ENCODE assay signal across 15 cellular contexts in genomic region chr10:26839966-26840627, GRCh38. TPM values are rescaled to one million over a fixed set of nuclear protein-coding genes. Genes with fewer than 3 reads are reported as not detected.
A peak's percentile ranks its signal among the peaks of the same experiment; 100 is the strongest.
DNase-seq lines count a peak whose midpoint lies in the region; ATAC-seq, FAIRE-seq and TF ChIP-seq lines count a peak whose summit lies in the region.
"Had no signal": no experiment of that assay in that cellular context is flagged by ENCODE, and none has a peak within 500 bp of the region (broad histone marks: within the 10 kb centered on the region; RNA-seq: fewer than 3 reads in every experiment).

No MANE protein-coding gene starts in this region.

- peaks cover 0 to 3% (median 0%) of the 10 kb centered on the region in 3 experiments for H3K36me3 ChIP-seq in naive thymus-derived CD4-positive, alpha-beta T cell (ENCODE audit: control insufficient read depth in 2 of 3, insufficient read depth in 3 of 3, low read length in 3 of 3)
- H3K36me3 ChIP-seq: suprapubic skin had no signal

- intact Hi-C loops in naive thymus-derived CD4-positive, alpha-beta T cell (cut with micrococcal nuclease): no loop called here

- POLR2A ChIA-PET in naive thymus-derived CD4-positive, alpha-beta T cell (lab: Charles Lee): interaction anchor here (0.6 kb wide), 1 partner anchor 20 kb away, joined by 3 read pairs; no protein-coding TSS in a partner anchor

- H3K4me1 ChIP-seq in naive thymus-derived CD4-positive, alpha-beta T cell (ENCODE audit: control insufficient read depth in 2 of 2, insufficient read depth in 2 of 2, low read length in 2 of 2): peaks cover 24 to 27% of the 10 kb centered on the region in 2 donors
- peaks cover 27% of the 10 kb centered on the region for H3K4me1 ChIP-seq in foreskin keratinocyte

- TF ChIP-seq CTCF in foreskin keratinocyte (conservative IDR thresholded peaks at IDR 0.05): no peak

- TF ChIP-seq POLR2A in H54 (IDR thresholded peaks at IDR 0.05; ENCODE audit: low read depth, low read length): no peak

- peak overlapping the region; percentile 57 for H3K4me3 Mint-ChIP-seq in activated naive CD8-positive, alpha-beta T cell
- peak overlapping the region in 7 of 10 donors; percentile 30 to 60 (median 43) for H3K4me3 Mint-ChIP-seq in naive thymus-derived CD4-positive, alpha-beta T cell

- peak; percentile 60 for FAIRE-seq in H54 (lab: Jason Lieb, UNC)
- FAIRE-seq: endometrium, islet of Langerhans had no signal

- CTCF ChIA-PET in naive thymus-derived CD4-positive, alpha-beta T cell (lab: Charles Lee): interaction anchor here (0.6 kb wide), 1 partner anchor 8 kb away, joined by 3 read pairs; no protein-coding TSS in a partner anchor

- H3K9me3 Mint-ChIP-seq in activated naive CD8-positive, alpha-beta T cell (ENCODE audit: low read depth): no peaks in the 10 kb centered on the region
- H3K9me3 Mint-ChIP-seq in naive thymus-derived CD4-positive, alpha-beta T cell: peaks cover 0 to 5% (median 0%) of the 10 kb centered on the region in 11 donors

- peak; percentile 27 to 58 for ATAC-seq in activated CD4-positive, CD25-positive, alpha-beta regulatory T cell treated with anti-CD3 and anti-CD28 coated beads, Interleukin-2, amount 50 U/mL, for 24 hours
- ATAC-seq in naive thymus-derived CD4-positive, alpha-beta T cell: no peak
- no peak for ATAC-seq in foreskin keratinocyte

- no peaks in the 10 kb centered on the region for H3K27me3 Mint-ChIP-seq in activated naive CD8-positive, alpha-beta T cell
- H3K27me3 Mint-ChIP-seq in naive thymus-derived CD4-positive, alpha-beta T cell: no peaks in the 10 kb centered on the region

- H3K36me3 Mint-ChIP-seq in activated naive CD8-positive, alpha-beta T cell: peaks cover 18% of the 10 kb centered on the region
- H3K36me3 Mint-ChIP-seq in naive thymus-derived CD4-positive, alpha-beta T cell: peaks cover 0 to 37% (median 26%) of the 10 kb centered on the region in 5 donors

- peaks cover 75% of the 10 kb centered on the region for H3K4me1 Mint-ChIP-seq in activated naive CD8-positive, alpha-beta T cell (ENCODE audit: low read depth)
- H3K4me1 Mint-ChIP-seq in naive thymus-derived CD4-positive, alpha-beta T cell: peaks cover 46 to 85% (median 80%) of the 10 kb centered on the region in 7 donors

- no peak for DNase-seq in activated CD4-positive, CD25-positive, alpha-beta regulatory T cell treated with anti-CD3 and anti-CD28 coated beads, Interleukin-2, amount 50 U/mL, for 72 hours
- DNase-seq in H54 (ENCODE audit: insufficient read length, low spot score) (no peak), cerebellar nuclear complex (lab: John Stamatoyannopoulos, UW) (no peak), foreskin keratinocyte (no peak), amniotic stem cell (lab: John Stamatoyannopoulos, UW) (no peak)
- no peak for DNase-seq in naive thymus-derived CD4-positive, alpha-beta T cell
- DNase-seq: activated naive CD4-positive, alpha-beta T cell treated with Interleukin-2 at 50 U/mL for 16 hours; AML-193; NCI-H1694; stimulated activated CD4-positive, alpha-beta T cell treated with anti-CD3 and anti-CD28 coated beads, Interleukin-1b, Interleukin-23, amount 100 ng/mL, for 48 hours had no signal

- H3K4me3 ChIP-seq in naive thymus-derived CD4-positive, alpha-beta T cell (ENCODE audit: low read length): no peak overlapping the region
- H3K4me3 ChIP-seq: suprapubic skin had no signal

- no peaks in the 10 kb centered on the region for H3K9me3 ChIP-seq in naive thymus-derived CD4-positive, alpha-beta T cell (ENCODE audit: control insufficient read depth in 2 of 3, low read length in 3 of 3)
- H3K9me3 ChIP-seq: suprapubic skin had no signal

- no peak overlapping the region for H3K27ac ChIP-seq in naive thymus-derived CD4-positive, alpha-beta T cell (ENCODE audit: low read depth, low read length)
- H3K27ac ChIP-seq in foreskin keratinocyte: no peak overlapping the region
- H3K27ac ChIP-seq: suprapubic skin had no signal

- no peaks in the 10 kb centered on the region for H3K27me3 ChIP-seq in naive thymus-derived CD4-positive, alpha-beta T cell (ENCODE audit: control insufficient read depth in 2 of 2, insufficient read depth in 2 of 2, low read length in 2 of 2)
- H3K27me3 ChIP-seq in foreskin keratinocyte: no peaks in the 10 kb centered on the region
- H3K27me3 ChIP-seq: suprapubic skin had no signal

- peak overlapping the region; percentile 80 for H3K27ac Mint-ChIP-seq in activated naive CD8-positive, alpha-beta T cell
- H3K27ac Mint-ChIP-seq in naive thymus-derived CD4-positive, alpha-beta T cell: peak overlapping the region in 7 of 9 donors; percentile 6 to 78 (median 61)

RNA-seq across cellular contexts. Expression of gene ABI1, which starts 20.7 kb away (rescaled TPM):
- total RNA-seq in naive thymus-derived CD4-positive, alpha-beta T cell: 10 to 100 TPM; 61.9 to 73.7 (median 65.4) TPM
- 10 to 100 TPM; 66.0 to 71.0 TPM for polyA plus RNA-seq in naive thymus-derived CD4-positive, alpha-beta T cell
- 44.3 and 51.9 TPM in 2 replicates for total RNA-seq in foreskin keratinocyte
- polyA plus RNA-seq in foreskin keratinocyte: 22.7 and 24.8 TPM in 2 replicates

Comparison
In these comparisons a context has a peak if more than half of its experiments do, and no peak if none do; other contexts are left out.
1. ATAC-seq: peak in activated CD4-positive, CD25-positive, alpha-beta regulatory T cell treated with anti-CD3 and anti-CD28 coated beads, Interleukin-2, amount 50 U/mL, for 24 hours (2 of 2); none in naive thymus-derived CD4-positive, alpha-beta T cell (single experiment) and foreskin keratinocyte (single experiment).